In genomic region chr2:109218087-109218791, GRCh38 we compare ENCODE assay signal across 7 cellular contexts.
DNase-seq lines count a peak whose midpoint lies in the region; ATAC-seq and TF ChIP-seq lines count a peak whose summit lies in the region.

No MANE protein-coding gene starts in this region.

- H3K4me1 ChIP-seq in rectal smooth muscle tissue (ENCODE audit: control insufficient read depth, insufficient read depth, low read length) (no peaks in the 10 kb centered on the region), ovary (ENCODE audit: insufficient read depth) (peaks cover 10% of the 10 kb centered on the region), left lung (peaks cover 15 to 53% of the 10 kb centered on the region in 2 donors)

- H3K4me3 Mint-ChIP-seq in activated naive CD8-positive, alpha-beta T cell treated with anti-CD3 and anti-CD28 coated beads for 36 hours, result no peak overlapping the region

- peaks cover 57% of the 10 kb centered on the region for H3K4me1 Mint-ChIP-seq in activated naive CD8-positive, alpha-beta T cell treated with anti-CD3 and anti-CD28 coated beads for 36 hours

- peak overlapping the region; percentile 22 for H3K27ac Mint-ChIP-seq in activated naive CD8-positive, alpha-beta T cell treated with anti-CD3 and anti-CD28 coated beads for 36 hours

- H3K27me3 ChIP-seq in rectal smooth muscle tissue (ENCODE audit: control insufficient read depth, insufficient read depth, low read length) (no peaks in the 10 kb centered on the region), ovary (no peaks in the 10 kb centered on the region), left lung (no peaks in the 10 kb centered on the region)

- intact Hi-C loops in ovary (cut with DNase I), result no loop called here
- intact Hi-C loops in left lung (cut with DNase I), result no loop called here

- H3K9ac ChIP-seq in rectal smooth muscle tissue (ENCODE audit: low read length), result no peak overlapping the region

- H3K4me3 ChIP-seq in rectal smooth muscle tissue (ENCODE audit: low read length) (peak overlapping the region; percentile 19), ovary (no peak overlapping the region), left lung (no peak overlapping the region)

- no peak overlapping the region for H3K27ac ChIP-seq in rectal smooth muscle tissue (ENCODE audit: low read depth, low read length)
- H3K27ac ChIP-seq in ovary, result no peak overlapping the region
- H3K27ac ChIP-seq in left lung, result peak overlapping the region in 1 of 2 donors; percentile 15

- no peak for TF ChIP-seq CTCF in ovary (IDR thresholded peaks at IDR 0.05)
- TF ChIP-seq CTCF in left lung (IDR thresholded peaks at IDR 0.05), result no peak

- TF ChIP-seq POLR2A in ovary (IDR thresholded peaks at IDR 0.05), result no peak

- no peak for DNase-seq in activated naive CD8-positive, alpha-beta T cell treated with anti-CD3 and anti-CD28 coated beads for 36 hours
- DNase-seq in ovary (no peak), mesenteric fat pad (ENCODE audit: low spot score) (no peak), left lung (no peak)

- H3K36me3 ChIP-seq in rectal smooth muscle tissue (ENCODE audit: control insufficient read depth, insufficient read depth, low read length) (no peaks in the 10 kb centered on the region), ovary (no peaks in the 10 kb centered on the region), left lung (no peaks in the 10 kb centered on the region)

- peak; percentile 40 for ATAC-seq in GM18517 (IDR thresholded peaks at IDR 0.05; ENCODE audit: unreplicated experiment)
- peak; percentile 48 for ATAC-seq in HG02852 (IDR thresholded peaks at IDR 0.05; ENCODE audit: unreplicated experiment)
- ATAC-seq in left lung, result no peak

- H3K36me3 Mint-ChIP-seq in activated naive CD8-positive, alpha-beta T cell treated with anti-CD3 and anti-CD28 coated beads for 36 hours, result peaks cover 1% of the 10 kb centered on the region

- peaks cover 42% of the 10 kb centered on the region for H3K27me3 Mint-ChIP-seq in activated naive CD8-positive, alpha-beta T cell treated with anti-CD3 and anti-CD28 coated beads for 36 hours

- H3K9me3 Mint-ChIP-seq in activated naive CD8-positive, alpha-beta T cell treated with anti-CD3 and anti-CD28 coated beads for 36 hours, result no peaks in the 10 kb centered on the region

- WGBS in ovary, 3 donors, result 27 to 30% (median 29%) methylated on average over 6 of the region's 6 CpGs

- TF ChIP-seq EP300 in ovary (IDR thresholded peaks at IDR 0.05), result no peak

- H3K9me3 ChIP-seq in ovary, result no peaks in the 10 kb centered on the region
- H3K9me3 ChIP-seq in left lung, result no peaks in the 10 kb centered on the region
